In the genomic region with DNA sequence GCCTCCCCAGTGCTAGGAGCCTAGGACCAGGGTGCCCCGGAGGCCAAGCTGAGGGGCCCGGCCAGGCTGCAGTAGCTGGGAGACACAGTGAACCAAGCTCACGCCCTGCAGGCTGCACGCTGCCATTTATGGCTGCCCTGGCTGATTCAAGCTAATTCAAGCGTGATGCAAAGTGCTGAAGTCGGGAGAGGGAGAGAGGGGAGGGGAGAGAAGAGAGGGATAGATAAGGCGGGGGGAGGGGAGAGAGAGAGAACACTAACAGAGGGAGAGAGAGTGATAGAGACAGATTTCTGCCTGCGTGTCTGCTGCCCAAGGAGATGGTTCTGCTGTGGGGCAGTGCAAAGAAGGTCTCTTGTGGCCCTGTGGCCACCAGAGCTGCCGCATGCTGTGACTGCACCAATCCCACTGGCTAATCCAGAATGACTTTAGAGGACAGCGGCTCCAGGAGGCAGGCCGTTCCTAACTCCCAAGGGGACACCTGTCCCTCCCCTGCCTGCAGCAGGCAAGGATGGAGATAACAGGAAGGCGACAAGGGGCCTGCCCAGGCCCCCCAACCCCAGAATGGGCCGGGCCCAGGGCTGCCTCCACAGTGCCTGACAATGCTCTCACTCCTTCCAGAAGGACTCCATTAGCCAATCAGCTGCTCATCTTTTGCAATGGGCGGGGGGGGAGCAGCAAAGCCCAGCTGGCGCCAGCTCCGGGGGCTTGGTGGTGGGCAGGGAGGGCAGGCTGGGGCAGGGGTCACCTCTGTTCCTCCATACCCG, we compare ENCODE assay signal across 9 cellular contexts. TPM values are rescaled to one million over a fixed set of nuclear protein-coding genes. Genes with fewer than 3 reads are reported as not detected.
A peak's percentile ranks its signal among the peaks of the same experiment; 100 is the strongest.
DNase-seq lines count a peak whose midpoint lies in the region; ATAC-seq and TF ChIP-seq lines count a peak whose summit lies in the region.
"Had no signal": no experiment of that assay in that cellular context is flagged by ENCODE, and none has a peak within 500 bp of the region (broad histone marks: within the 10 kb centered on the region; RNA-seq: fewer than 3 reads in every experiment).

No MANE protein-coding gene starts in this region.

- no peak overlapping the region for H3K27ac ChIP-seq in Panc1 (ENCODE audit: low read length)
- H3K27ac ChIP-seq in psoas muscle: peak overlapping the region; percentile 97

- CTCF ChIA-PET in Panc1 (lab: Charles Lee): interaction anchor here (0.6 kb wide), 1 partner anchor 335 kb away, joined by 18 read pairs; no protein-coding TSS in a partner anchor

- H3K27me3 ChIP-seq in Panc1 (ENCODE audit: control insufficient read depth, insufficient read depth, low read length) (no peaks in the 10 kb centered on the region), psoas muscle (ENCODE audit: insufficient read depth in 3 of 3, low read length in 2 of 3) (no peaks in the 10 kb centered on the region)

- BruUV-seq in Panc1 (replicated peaks; lab: Mats Ljungman, UMichigan): no TSS peak

- WGBS in psoas muscle, 3 donors: 49 to 60% (median 51%) methylated on average over 17 of the region's 17 CpGs

- ATAC-seq in Panc1 (peak; percentile 20; the same call in 1 of the 2 replicates), psoas muscle (no peak), HG03095 (IDR thresholded peaks at IDR 0.05; ENCODE audit: unreplicated experiment) (no peak), HG03469 (IDR thresholded peaks at IDR 0.05; ENCODE audit: unreplicated experiment) (no peak), HG02571 (IDR thresholded peaks at IDR 0.05; ENCODE audit: unreplicated experiment) (no peak), GM18858 (IDR thresholded peaks at IDR 0.05; ENCODE audit: unreplicated experiment) (no peak)

- TF ChIP-seq CTCF in Panc1 (IDR thresholded peaks at IDR 0.05) (no peak), fibroblast of the aortic adventitia (IDR thresholded peaks at IDR 0.05; ENCODE audit: insufficient read depth, low read length) (no peak), psoas muscle (IDR thresholded peaks at IDR 0.05) (no peak)

- DNase-seq in G401 (ENCODE audit: low spot score) (peak; percentile 58), Panc1 (ENCODE audit: low read depth, low spot score) (no peak), fibroblast of the aortic adventitia (ENCODE audit: low read depth) (peak; percentile 79), psoas muscle (no peak)
- DNase-seq: NCI-H774 had no signal

- H3K4me1 ChIP-seq in Panc1 (ENCODE audit: control insufficient read depth, insufficient read depth, low read length) (peaks cover 21% of the 10 kb centered on the region), psoas muscle (peaks cover 52% of the 10 kb centered on the region)

- H3K36me3 ChIP-seq in Panc1 (ENCODE audit: control insufficient read depth, insufficient read depth, low read length) (no peaks in the 10 kb centered on the region), psoas muscle (ENCODE audit: insufficient read depth in 1 of 2, low read depth in 1 of 2) (no peaks in the 10 kb centered on the region)

- H3K4me3 ChIP-seq in Panc1 (ENCODE audit: low read depth in 2 of 2, low read length in 2 of 2) (no peak overlapping the region), fibroblast of the aortic adventitia (ENCODE audit: low read depth, low read length) (peak overlapping the region; percentile 9), psoas muscle (no peak overlapping the region)

- POLR2A ChIA-PET in Panc1 (lab: Charles Lee): interaction anchor here (0.6 kb wide), 2 partner anchors 19 to 28 kb away, joined by 6 to 9 read pairs; no protein-coding TSS in a partner anchor

- in situ Hi-C loops in G401 (cut with HindIII; ENCODE audit: low sequenced_read_pairs) (loop anchor here (25.0 kb wide), 1 partner anchor 236 kb away; the partner anchor contains the start of genes AANAT and UBE2O), Panc1 (cut with HindIII; ENCODE audit: low pct_unique_long_range_greater_than_20kb, low sequenced_read_pairs) (no loop called here)

- H3K9me3 ChIP-seq in Panc1 (ENCODE audit: control insufficient read depth, insufficient read depth, low read depth, low read length) (no peaks in the 10 kb centered on the region), psoas muscle (no peaks in the 10 kb centered on the region)

- intact Hi-C loops in Panc1 (cut with micrococcal nuclease; ENCODE audit: unreplicated experiment): no loop called here
- intact Hi-C loops in psoas muscle (cut with DNase I): no loop called here

RNA-seq across cellular contexts. Expression of gene MXRA7, which starts 12.9 kb away (rescaled TPM):
- total RNA-seq in G401 (2014; rRNA removed; shearing (Covaris generic)): 93.4 and 96.7 TPM in 2 replicates
- total RNA-seq in Panc1 (2021; ENCODE audit: unreplicated experiment) (77.9 TPM), fibroblast of the aortic adventitia (ENCODE audit: low replicate concordance) (166 and 287 TPM in 2 replicates), psoas muscle (10 to 100 TPM; 40.8 to 75.1 (median 52.0) TPM)
- 88.4 TPM for polyA plus RNA-seq in Panc1 (2012; ENCODE audit: insufficient read length)
- polyA plus RNA-seq in psoas muscle: 10 to 100 TPM; 34.6 to 43.2 (median 37.6) TPM

RNA-seq across cellular contexts. Expression of gene JMJD6, which starts 28.5 kb away (rescaled TPM):
- 14.6 and 31.9 TPM in 2 replicates for total RNA-seq in G401 (2014; rRNA removed; shearing (Covaris generic))
- total RNA-seq in Panc1 (2021; ENCODE audit: unreplicated experiment) (60.0 TPM), fibroblast of the aortic adventitia (ENCODE audit: low replicate concordance) (10.8 and 18.1 TPM in 2 replicates), psoas muscle (10 to 100 TPM; 30.8 to 61.9 (median 53.6) TPM)
- 54.8 TPM for polyA plus RNA-seq in Panc1 (2012; ENCODE audit: insufficient read length)
- polyA plus RNA-seq in psoas muscle: 10 to 100 TPM; 32.3 to 81.9 (median 51.6) TPM

RNA-seq across cellular contexts. Expression of gene METTL23, which starts 28.8 kb away (rescaled TPM):
- 25.9 and 34.6 TPM in 2 replicates for total RNA-seq in G401 (2014; rRNA removed; shearing (Covaris generic))
- total RNA-seq in Panc1 (2021; ENCODE audit: unreplicated experiment): 42.8 TPM
- 28.6 TPM for polyA plus RNA-seq in Panc1 (2012; ENCODE audit: insufficient read length)
- 17.9 and 29.1 TPM in 2 replicates for total RNA-seq in fibroblast of the aortic adventitia (ENCODE audit: low replicate concordance)
- 10 to 100 TPM; 19.0 to 27.0 (median 24.3) TPM for total RNA-seq in psoas muscle
- polyA plus RNA-seq in psoas muscle: 10 to 100 TPM; 30.8 to 54.0 (median 36.5) TPM

RNA-seq across cellular contexts. Expression of gene SRSF2, which starts 39.2 kb away (rescaled TPM):
- total RNA-seq in G401 (2014; rRNA removed; shearing (Covaris generic)): 369 and 387 TPM in 2 replicates
- total RNA-seq in Panc1 (2021; ENCODE audit: unreplicated experiment) (436 TPM), fibroblast of the aortic adventitia (ENCODE audit: low replicate concordance) (62.8 and 109 TPM in 2 replicates), psoas muscle (100 to 1,000 TPM in 2 of 4 donors, 10 to 100 TPM in 2; 57.9 to 128 (median 90.6) TPM)
- polyA plus RNA-seq in Panc1 (2012; ENCODE audit: insufficient read length): 358 TPM
- polyA plus RNA-seq in psoas muscle: 100 to 1,000 TPM in 2 of 3 donors, 10 to 100 TPM in 1; 81.9 to 135 (median 118) TPM

RNA-seq across cellular contexts. Expression of gene MFSD11, which starts 40.0 kb away (rescaled TPM):
- 11.5 and 45.7 TPM in 2 replicates for total RNA-seq in G401 (2014; rRNA removed; shearing (Covaris generic))
- total RNA-seq in Panc1 (2021; ENCODE audit: unreplicated experiment) (42.3 TPM), fibroblast of the aortic adventitia (ENCODE audit: low replicate concordance) (33.4 and 40.5 TPM in 2 replicates), psoas muscle (10 to 100 TPM; 18.7 to 26.5 (median 22.0) TPM)
- 15.3 TPM for polyA plus RNA-seq in Panc1 (2012; ENCODE audit: insufficient read length)
- 10 to 100 TPM; 10.1 to 27.4 (median 10.3) TPM for polyA plus RNA-seq in psoas muscle

Comparison
In these comparisons a context has a peak if more than half of its experiments do, and no peak if none do; other contexts are left out.
1. DNase-seq: peak in G401 (single experiment) and fibroblast of the aortic adventitia (single experiment); none in Panc1 (single experiment) and psoas muscle (0 of 2).